13 cellular contexts compared by ENCODE assay signal in genomic region chr4:169116270-169116901, GRCh38.
DNase-seq lines count a peak whose midpoint lies in the region; ATAC-seq, FAIRE-seq and TF ChIP-seq lines count a peak whose summit lies in the region.
"Had no signal": no experiment of that assay in that cellular context is flagged by ENCODE, and none has a peak within 500 bp of the region (broad histone marks: within the 10 kb centered on the region; RNA-seq: fewer than 3 reads in every experiment).

No MANE protein-coding gene starts in this region.

- FAIRE-seq in pancreas (lab: Jason Lieb, UNC) = no peak
- FAIRE-seq: G401.6, K562 had no signal

- WGBS in SK-N-SH (ENCODE audit: low lambda C conversion rate) = 69% methylated on average over 7 of the region's 12 CpGs
- 92% methylated on average over 12 of the region's 12 CpGs for WGBS in pancreas, 2 donors

- H3K27ac ChIP-seq in SK-N-SH (ENCODE audit: low read depth in 2 of 2, low read length in 1 of 2) (peak overlapping the region in 1 of 2 experiments; percentile 97; a peak in 2 of 4 replicates), pancreas (peak overlapping the region; percentile 28 to 78 (median 56))

- no peaks in the 10 kb centered on the region for H3K9me3 ChIP-seq in SK-N-SH
- H3K9me3 ChIP-seq in pancreas = no peaks in the 10 kb centered on the region

- H3F3A ChIP-seq in SK-N-SH (replicated peaks; ENCODE audit: insufficient read depth) = peaks cover 61% of the 10 kb centered on the region

- H3K4me3 ChIP-seq in SK-N-SH (ENCODE audit: low read depth in 2 of 2, low read length in 1 of 2) (peak overlapping the region in 1 of 2 experiments; percentile 1; a peak in 1 of 4 replicates), fibroblast of mammary gland (ENCODE audit: control insufficient read depth, low read depth, low read length) (no peak overlapping the region), pancreas (no peak overlapping the region)
- H3K4me3 ChIP-seq: GM23338, K562 had no signal

- H3K27me3 ChIP-seq in SK-N-SH (ENCODE audit: insufficient read depth) (no peaks in the 10 kb centered on the region), pancreas (no peaks in the 10 kb centered on the region)

- CTCF ChIA-PET in SK-N-SH (lab: Yijun Ruan, JAX) = interaction anchor here (0.7 to 0.9 kb wide), 2 partner anchors 91 to 415 kb away, joined by 3 read pairs; no protein-coding TSS in a partner anchor

- POLR2A ChIA-PET in SK-N-SH (lab: Yijun Ruan, JAX) = no interaction called here

- no peak for TF ChIP-seq EP300 in SK-N-SH (IDR thresholded peaks at IDR 0.05; ENCODE audit: borderline replicate concordance in 1 of 2, low read depth in 1 of 2, low read length in 1 of 2)

- H2AFZ ChIP-seq in SK-N-SH (ENCODE audit: low read depth) = no peak overlapping the region
- H2AFZ ChIP-seq: GM23338 had no signal

- TF ChIP-seq RAD21 in SK-N-SH (IDR thresholded peaks at IDR 0.05; ENCODE audit: low read length) = no peak

- peak overlapping the region; percentile 57 for H3K4me2 ChIP-seq in SK-N-SH
- H3K4me2 ChIP-seq: GM23338 had no signal

- DNase-seq in Ammon's horn (ENCODE audit: low spot score) (peak; percentile 49), SK-N-SH (no peak), fibroblast of mammary gland (ENCODE audit: low read depth) (peak; percentile 48), pancreas (peak in 2 of 6 donors; percentile 21 to 58), NAMALWA (ENCODE audit: low spot score) (no peak), epidermal melanocyte (ENCODE audit: insufficient read length, low spot score) (no peak)
- DNase-seq: cerebellar nuclear complex had no signal

- peaks cover 53 to 76% of the 10 kb centered on the region in 2 experiments for H3K36me3 ChIP-seq in SK-N-SH (replicated peaks in 1 of 2; ENCODE audit: control insufficient read depth in 1 of 2, insufficient read depth in 2 of 2, low read length in 1 of 2)
- H3K36me3 ChIP-seq in pancreas = peaks cover 0 to 21% (median 0%) of the 10 kb centered on the region in 3 donors

- no peaks in the 10 kb centered on the region for H3K9me2 ChIP-seq in SK-N-SH

- TF ChIP-seq CTCF in SK-N-SH (IDR thresholded peaks at IDR 0.05) (no peak), fibroblast of mammary gland (conservative IDR thresholded peaks at IDR 0.05; ENCODE audit: control insufficient read depth, insufficient read depth, low read depth, low read length) (no peak), pancreas (IDR thresholded peaks at IDR 0.05) (no peak)

- intact Hi-C loops in pancreas (cut with DNase I) = no loop called here

- H3K4me1 ChIP-seq in SK-N-SH (ENCODE audit: control insufficient read depth in 1 of 2, insufficient read depth in 2 of 2, low read depth in 1 of 2, low read length in 1 of 2) (peaks cover 0 to 37% of the 10 kb centered on the region in 2 experiments; a peak in 2 of 4 replicates), pancreas (peaks cover 17 to 47% (median 28%) of the 10 kb centered on the region in 3 donors)

- H3K79me2 ChIP-seq in SK-N-SH (ENCODE audit: insufficient read depth) = peaks cover 45% of the 10 kb centered on the region

- peak overlapping the region; percentile 57; the same call in 1 of the 2 replicates for H3K9ac ChIP-seq in SK-N-SH

- peak in 1 of 4 donors; percentile 8 for ATAC-seq in pancreas
- no peak for ATAC-seq in GM19463 (IDR thresholded peaks at IDR 0.05; ENCODE audit: unreplicated experiment)
- ATAC-seq in GM19328 (IDR thresholded peaks at IDR 0.05; ENCODE audit: unreplicated experiment) = no peak
- ATAC-seq: Right ventricle myocardium inferior had no signal

- no peaks in the 10 kb centered on the region for H4K20me1 ChIP-seq in SK-N-SH (ENCODE audit: insufficient read depth)

TF ChIP-seq in SK-N-SH, 30 proteins besides CTCF, POLR2A, EP300 and RAD21:
- TF ChIP-seq PBX3 (IDR thresholded peaks at IDR 0.05) (peak; percentile 25; the same call in 1 of the 2 replicates), CHD2 (IDR thresholded peaks at IDR 0.05; ENCODE audit: low read length, partially characterized antibody) (no peak), RCOR1 (IDR thresholded peaks at IDR 0.05; ENCODE audit: low read length) (no peak), FOXJ3 (CRISPR knock-in tag; IDR thresholded peaks at IDR 0.05) (no peak), TEAD4 (IDR thresholded peaks at IDR 0.05; ENCODE audit: borderline replicate concordance, insufficient read depth) (no peak), YY1 (IDR thresholded peaks at IDR 0.05; ENCODE audit: low read depth) (no peak), EZH2phosphoT487 (IDR thresholded peaks at IDR 0.05; ENCODE audit: borderline replicate concordance, low read depth) (no peak), MXI1 (IDR thresholded peaks at IDR 0.05; ENCODE audit: low read depth, low read length) (no peak), MEF2A (IDR thresholded peaks at IDR 0.05; ENCODE audit: borderline replicate concordance, low read depth) (no peak), SIN3A (IDR thresholded peaks at IDR 0.05; ENCODE audit: borderline replicate concordance, low read depth, low read length) (no peak), NFIC (IDR thresholded peaks at IDR 0.05; ENCODE audit: borderline replicate concordance) (no peak), POLR2AphosphoS5 (IDR thresholded peaks at IDR 0.05; ENCODE audit: low read depth, low read length) (no peak), RFX5 (IDR thresholded peaks at IDR 0.05; ENCODE audit: low read length) (no peak), RXRA (IDR thresholded peaks at IDR 0.05; ENCODE audit: borderline replicate concordance, low read depth) (no peak), TAF1 (IDR thresholded peaks at IDR 0.05; ENCODE audit: borderline replicate concordance, low read depth, low read length) (no peak), GATA2 (CRISPR knock-in tag; IDR thresholded peaks at IDR 0.05) (no peak), NRF1 (IDR thresholded peaks at IDR 0.05; ENCODE audit: low read depth, low read length) (no peak), MAX (IDR thresholded peaks at IDR 0.05; ENCODE audit: low read depth) (no peak), FOXM1 (IDR thresholded peaks at IDR 0.05; ENCODE audit: low read depth) (no peak), FOSL2 (IDR thresholded peaks at IDR 0.05; ENCODE audit: borderline replicate concordance, low read depth) (peak; percentile 43; the same call in 1 of the 2 replicates), TCF12 (IDR thresholded peaks at IDR 0.05) (no peak), USF1 (IDR thresholded peaks at IDR 0.05; ENCODE audit: borderline replicate concordance, low read depth) (no peak), JUND (IDR thresholded peaks at IDR 0.05) (peak; percentile 15; the same call in 1 of the 2 replicates)

Comparison
In these comparisons a context has a peak if more than half of its experiments do, and no peak if none do; other contexts are left out.
1. DNase-seq: peak in Ammon's horn (single experiment) and fibroblast of mammary gland (single experiment); none in SK-N-SH (single experiment), NAMALWA (single experiment) and epidermal melanocyte (single experiment).